In genomic region chr11:77124041-77124440, GRCh38 we compare ENCODE assay signal across 9 cellular contexts. TPM values are rescaled to one million over a fixed set of nuclear protein-coding genes. Genes with fewer than 3 reads are reported as not detected.
"Had no signal": no experiment of that assay in that cellular context is flagged by ENCODE, and none has a peak within 500 bp of the region (broad histone marks: within the 10 kb centered on the region; RNA-seq: fewer than 3 reads in every experiment).

No MANE protein-coding gene starts in this region.

- H3K27ac Mint-ChIP-seq: HFFc6 had no signal

- DNase-seq: GM23248, GOT3, H7, HFFc6, IMR-90 had no signal

- H3K9me3 Mint-ChIP-seq: HFFc6 had no signal

- H3K4me3 Mint-ChIP-seq: HFFc6 had no signal

- H3K9me3 ChIP-seq: HAP-1 had no signal

- ATAC-seq: HCT116 had no signal

- H3K27ac ChIP-seq: GM23248, HL-60 had no signal

- H3K36me3 ChIP-seq: HAP-1 had no signal

- H3K4me3 ChIP-seq: GM23248, HAP-1 had no signal

RNA-seq across cellular contexts. Expression of gene MYO7A, which starts 4.0 kb away (rescaled TPM):
- total RNA-seq: GM23248, IMR-90 had no signal
- polyA plus RNA-seq: GM23248 had no signal

RNA-seq across cellular contexts. Expression of gene OMP, which starts 21.4 kb away (rescaled TPM):
- total RNA-seq: GM23248, H4, H7, IMR-90 had no signal
- polyA plus RNA-seq: GM23248 had no signal
